Comparison of ENCODE assay signal across 17 cellular contexts in genomic region chr5:135694906-135695305, GRCh38.
DNase-seq lines count a peak whose midpoint lies in the region; ATAC-seq and TF ChIP-seq lines count a peak whose summit lies in the region.
"Had no signal": no experiment of that assay in that cellular context is flagged by ENCODE, and none has a peak within 500 bp of the region (broad histone marks: within the 10 kb centered on the region; RNA-seq: fewer than 3 reads in every experiment).

No MANE protein-coding gene starts in this region.

- H3K36me3 ChIP-seq in Caco-2 (ENCODE audit: control insufficient read depth, insufficient read depth, low read length) (no peaks in the 10 kb centered on the region), lung (ENCODE audit: control insufficient read depth in 2 of 2, insufficient read depth in 2 of 2, low read length in 2 of 2) (no peaks in the 10 kb centered on the region)
- H3K36me3 ChIP-seq: BLaER1 treated with 17β-estradiol and CSF1 and Interleukin-3, amounts not matched to agents 10 nM and 100 nM had no signal

- TF ChIP-seq CTCF in Caco-2 (IDR thresholded peaks at IDR 0.05; ENCODE audit: insufficient read depth in 1 of 2, low read depth in 1 of 2, low read length in 1 of 2, severe bottlenecking in 1 of 2, unreplicated experiment in 1 of 2) (no peak), lung (IDR thresholded peaks at IDR 0.05; ENCODE audit: control extremely low read depth, extremely low read depth) (no peak)

- intact Hi-C loops in Caco-2 (cut with micrococcal nuclease; ENCODE audit: unreplicated experiment) = no loop called here
- intact Hi-C loops in sciatic nerve (cut with DNase I) = no loop called here

- no peak for DNase-seq in Caco-2
- peak; percentile 34 for DNase-seq in ecto neural progenitor cell (ENCODE audit: low spot score)
- peak; percentile 13 for DNase-seq in lung (ENCODE audit: low spot score)
- peak; percentile 21 for DNase-seq in sciatic nerve (ENCODE audit: low spot score)
- no peak for DNase-seq in NCI-H446 treated with DMSO at 0.1 percent for 48 hours (lab: John Stamatoyannopoulos, UW)
- DNase-seq in OCI-M2 (lab: John Stamatoyannopoulos, UW; ENCODE audit: unreplicated experiment) = no peak
- DNase-seq: CD8-positive, alpha-beta T cell; DMS153; DMS79; GDM1; GOT3; H7; HFFc6; IMR-90 had no signal

- WGBS in lung, 2 donors = 79 to 80% methylated on average over 5 of the region's 5 CpGs

- POLR2A ChIA-PET in Caco-2 (lab: Charles Lee) = no interaction called here

- peaks cover 4% of the 10 kb centered on the region for H3K4me1 Mint-ChIP-seq in Caco-2 (ENCODE audit: low read depth, unreplicated experiment)
- H3K4me1 Mint-ChIP-seq: B cell had no signal

- CTCF ChIA-PET in Caco-2 (lab: Charles Lee) = no interaction called here

- BruUV-seq in Caco-2 (replicated peaks; lab: Mats Ljungman, UMichigan) = no TSS peak

- no peaks in the 10 kb centered on the region for H3K27me3 ChIP-seq in Caco-2 (replicated peaks; ENCODE audit: control insufficient read depth, insufficient read depth, low read length)
- no peaks in the 10 kb centered on the region for H3K27me3 ChIP-seq in lung (ENCODE audit: control insufficient read depth, insufficient read depth)
- H3K27me3 ChIP-seq: BLaER1 treated with 17β-estradiol and CSF1 and Interleukin-3, amounts not matched to agents 10 nM and 100 nM had no signal

- H3K9me3 ChIP-seq in Caco-2 (no peaks in the 10 kb centered on the region), lung (ENCODE audit: control insufficient read depth in 2 of 2, insufficient read depth in 1 of 2, low read length in 1 of 2) (peaks cover 0 to 3% of the 10 kb centered on the region in 2 donors)
- H3K9me3 ChIP-seq: BLaER1 treated with 17β-estradiol and CSF1 and Interleukin-3, amounts not matched to agents 10 nM and 100 nM had no signal

- H3K27ac Mint-ChIP-seq in Caco-2 (ENCODE audit: unreplicated experiment) = peak overlapping the region; percentile 59
- H3K27ac Mint-ChIP-seq: B cell; CD8-positive, alpha-beta T cell; HFFc6 had no signal

- no peaks in the 10 kb centered on the region for H3K9me3 Mint-ChIP-seq in Caco-2 (ENCODE audit: unreplicated experiment)
- H3K9me3 Mint-ChIP-seq: CD8-positive, alpha-beta T cell; HFFc6 had no signal

- H3K4me1 ChIP-seq in Caco-2 = no peaks in the 10 kb centered on the region
- H3K4me1 ChIP-seq in lung (ENCODE audit: control insufficient read depth in 2 of 2, insufficient read depth in 2 of 2, low read length in 2 of 2) = no peaks in the 10 kb centered on the region

- H3K27me3 Mint-ChIP-seq in Caco-2 (ENCODE audit: insufficient read depth, unreplicated experiment) = peaks cover 3% of the 10 kb centered on the region

- no peaks in the 10 kb centered on the region for H3K36me3 Mint-ChIP-seq in Caco-2 (ENCODE audit: insufficient read depth, unreplicated experiment)
- H3K36me3 Mint-ChIP-seq: CD8-positive, alpha-beta T cell had no signal

- no peak overlapping the region for H3K4me3 Mint-ChIP-seq in Caco-2 (ENCODE audit: unreplicated experiment)
- H3K4me3 Mint-ChIP-seq: B cell; CD8-positive, alpha-beta T cell; HFFc6 had no signal

- no peak overlapping the region for H3K27ac ChIP-seq in lung (ENCODE audit: low read depth in 1 of 2, low read length in 1 of 2)
- H3K27ac ChIP-seq: BLaER1 treated with 17β-estradiol and CSF1 and Interleukin-3, amounts not matched to agents 10 nM and 100 nM had no signal

- H3K4me3 ChIP-seq in Caco-2 (ENCODE audit: low read depth, low read length) (no peak overlapping the region), lung (no peak overlapping the region)
- H3K4me3 ChIP-seq: BLaER1 treated with 17β-estradiol and CSF1 and Interleukin-3, amounts not matched to agents 10 nM and 100 nM had no signal

- ATAC-seq in lung (ENCODE audit: insufficient read depth, low FRiP score) (no peak), sciatic nerve (no peak)
- ATAC-seq: CD8-positive, alpha-beta T cell; HCT116 had no signal

Comparison
In these comparisons a context has a peak if more than half of its experiments do, and no peak if none do; other contexts are left out.
1. DNase-seq: peak in ecto neural progenitor cell (single experiment), lung (single experiment) and sciatic nerve (single experiment); none in Caco-2 (0 of 2), NCI-H446 treated with DMSO at 0.1 percent for 48 hours (single experiment) and OCI-M2 (single experiment).